ENCODE assay signal across 9 cellular contexts in genomic region chr3:12681586-12682371, GRCh38. TPM values are rescaled to one million over a fixed set of nuclear protein-coding genes. Genes with fewer than 3 reads are reported as not detected.
DNase-seq lines count a peak whose midpoint lies in the region; ATAC-seq, FAIRE-seq and TF ChIP-seq lines count a peak whose summit lies in the region.
"Had no signal": no experiment of that assay in that cellular context is flagged by ENCODE, and none has a peak within 500 bp of the region (broad histone marks: within the 10 kb centered on the region; RNA-seq: fewer than 3 reads in every experiment).

No MANE protein-coding gene starts in this region.

- DNase-seq in GDM1 (lab: John Stamatoyannopoulos, UW) (peak; percentile 42), SIG-M5 treated with dmso at 0.1 percent for 504 hours (lab: John Stamatoyannopoulos, UW; ENCODE audit: unreplicated experiment) (peak; percentile 99), foreskin fibroblast (peak; percentile 71 to 81), putamen (ENCODE audit: low spot score) (peak; percentile 24), HTR-8/SVneo (ENCODE audit: insufficient read length, low spot score) (no peak), mesenteric fat pad (ENCODE audit: low spot score) (no peak), NCI-H1694 treated with DMSO at 0.1 percent for 48 hours (lab: John Stamatoyannopoulos, UW) (no peak)
- DNase-seq: left colon had no signal

- no peak for ATAC-seq in GM19395 (IDR thresholded peaks at IDR 0.05; ENCODE audit: unreplicated experiment)
- ATAC-seq: left colon had no signal

- H3K4me3 ChIP-seq in foreskin fibroblast (ENCODE audit: low read depth in 1 of 2, low read length in 2 of 2) = no peak overlapping the region

- no peak for FAIRE-seq in HTR-8/SVneo (lab: Jason Lieb, UNC)

- TF ChIP-seq CTCF in foreskin fibroblast (IDR thresholded peaks at IDR 0.05; ENCODE audit: low read depth, low read length) = no peak

RNA-seq across cellular contexts. Expression of gene RAF1, which starts 17.9 kb away (rescaled TPM):
- 92.1 TPM for total RNA-seq in mesenteric fat pad

Comparison
In these comparisons a context has a peak if more than half of its experiments do, and no peak if none do; other contexts are left out.
1. DNase-seq: peak in GDM1 (single experiment), SIG-M5 treated with dmso at 0.1 percent for 504 hours (single experiment), foreskin fibroblast (2 of 2) and putamen (single experiment); none in HTR-8/SVneo (single experiment), mesenteric fat pad (single experiment) and NCI-H1694 treated with DMSO at 0.1 percent for 48 hours (single experiment).